Comparison of ENCODE assay signal across 8 cellular contexts in the genomic region with DNA sequence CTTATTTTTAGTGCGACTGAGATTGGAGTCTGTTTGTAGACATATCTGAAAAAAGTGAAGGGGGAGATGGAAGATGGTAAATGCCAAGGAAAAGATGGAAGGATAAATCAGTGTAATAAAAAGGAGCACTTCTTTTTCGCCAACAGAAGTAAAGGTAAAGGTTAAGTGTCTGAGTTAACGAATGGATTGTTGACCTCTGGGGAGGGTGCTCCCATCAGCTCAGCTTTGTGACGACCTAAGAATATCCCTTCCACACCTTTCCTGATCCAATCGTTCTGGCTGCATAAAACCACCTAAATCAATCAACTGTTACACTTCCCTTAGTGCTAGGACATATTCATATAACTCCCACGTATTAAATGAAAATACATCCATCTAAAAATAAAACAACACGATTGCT. TPM values are rescaled to one million over a fixed set of nuclear protein-coding genes. Genes with fewer than 3 reads are reported as not detected.
DNase-seq lines count a peak whose midpoint lies in the region; ATAC-seq, FAIRE-seq and TF ChIP-seq lines count a peak whose summit lies in the region.

No MANE protein-coding gene starts in this region.

- H3K36me3 ChIP-seq in SJCRH30, result peaks cover 3% of the 10 kb centered on the region; the same call in 1 of the 2 replicates
- no peaks in the 10 kb centered on the region for H3K36me3 ChIP-seq in prostate gland

- H3K27ac ChIP-seq in SJCRH30 (peak overlapping the region; percentile 92), prostate gland (peak overlapping the region; percentile 92 to 93)

- DNase-seq in SJCRH30, result no peak
- no peak for DNase-seq in foreskin fibroblast
- no peak for DNase-seq in prostate gland (ENCODE audit: low spot score)
- DNase-seq in RCC 7860 (ENCODE audit: low spot score), result no peak
- no peak for DNase-seq in A172 (ENCODE audit: low spot score)
- DNase-seq in NCI-H1436 (lab: John Stamatoyannopoulos, UW), result no peak

- intact Hi-C loops in prostate gland (cut with DNase I), result no loop called here

- TF ChIP-seq CTCF in foreskin fibroblast (IDR thresholded peaks at IDR 0.05; ENCODE audit: low read depth, low read length), result no peak
- no peak for TF ChIP-seq CTCF in prostate gland (IDR thresholded peaks at IDR 0.05)

- no peak for FAIRE-seq in RCC 7860 (lab: Jason Lieb, UNC)

- H3K27me3 ChIP-seq in SJCRH30, result no peaks in the 10 kb centered on the region
- no peaks in the 10 kb centered on the region for H3K27me3 ChIP-seq in prostate gland (replicated peaks; ENCODE audit: insufficient read depth)

- 15% methylated on average over 7 of the region's 7 CpGs for WGBS in prostate gland

- ATAC-seq in HG02870 (IDR thresholded peaks at IDR 0.05; ENCODE audit: unreplicated experiment), result no peak

- no peak for TF ChIP-seq POLR2A in prostate gland (IDR thresholded peaks at IDR 0.05)

- H3K4me1 ChIP-seq in SJCRH30, result no peaks in the 10 kb centered on the region
- H3K4me1 ChIP-seq in prostate gland (replicated peaks), result no peaks in the 10 kb centered on the region

- H3K9me3 ChIP-seq in SJCRH30 (replicated peaks), result no peaks in the 10 kb centered on the region
- H3K9me3 ChIP-seq in prostate gland, result no peaks in the 10 kb centered on the region

- peak overlapping the region; percentile 70 for H3K4me3 ChIP-seq in GM08714 (ENCODE audit: low read length)
- peak overlapping the region; percentile 66 for H3K4me3 ChIP-seq in SJCRH30
- H3K4me3 ChIP-seq in foreskin fibroblast (ENCODE audit: low read depth in 1 of 2, low read length in 2 of 2), result peak overlapping the region; percentile 87 to 88
- peak overlapping the region; percentile 55 to 84 for H3K4me3 ChIP-seq in prostate gland

RNA-seq across cellular contexts. Expression of a gene that starts 0.8 kb away (rescaled TPM):
- 3.2 and 3.6 TPM in 2 replicates for total RNA-seq in SJCRH30 (2014; rRNA removed; shearing (Covaris generic))
- 10 to 100 TPM; 14.4 to 15.3 TPM for total RNA-seq in prostate gland
- 4.1 and 4.6 TPM in 2 replicates for total RNA-seq in A172 (2014; rRNA removed; shearing (Covaris generic))

RNA-seq across cellular contexts. Expression of a gene that starts 1.0 kb away (rescaled TPM):
- 17.4 and 19.9 TPM in 2 replicates for total RNA-seq in SJCRH30 (2014; rRNA removed; shearing (Covaris generic))
- total RNA-seq in prostate gland, result 10 to 100 TPM; 23.7 to 27.3 TPM
- total RNA-seq in A172 (2014; rRNA removed; shearing (Covaris generic)), result 39.3 and 52.8 TPM in 2 replicates

RNA-seq across cellular contexts. Expression of a gene that starts 39.8 kb away (rescaled TPM):
- total RNA-seq in SJCRH30 (2014; rRNA removed; shearing (Covaris generic)), result 76.0 and 81.3 TPM in 2 replicates
- total RNA-seq in prostate gland, result 100 to 1,000 TPM in 1 of 2 donors, 10 to 100 TPM in 1; 90.6 to 151 TPM
- 136 and 168 TPM in 2 replicates for total RNA-seq in A172 (2014; rRNA removed; shearing (Covaris generic))
